ENCODE assay signal across 24 cellular contexts in the genomic region with DNA sequence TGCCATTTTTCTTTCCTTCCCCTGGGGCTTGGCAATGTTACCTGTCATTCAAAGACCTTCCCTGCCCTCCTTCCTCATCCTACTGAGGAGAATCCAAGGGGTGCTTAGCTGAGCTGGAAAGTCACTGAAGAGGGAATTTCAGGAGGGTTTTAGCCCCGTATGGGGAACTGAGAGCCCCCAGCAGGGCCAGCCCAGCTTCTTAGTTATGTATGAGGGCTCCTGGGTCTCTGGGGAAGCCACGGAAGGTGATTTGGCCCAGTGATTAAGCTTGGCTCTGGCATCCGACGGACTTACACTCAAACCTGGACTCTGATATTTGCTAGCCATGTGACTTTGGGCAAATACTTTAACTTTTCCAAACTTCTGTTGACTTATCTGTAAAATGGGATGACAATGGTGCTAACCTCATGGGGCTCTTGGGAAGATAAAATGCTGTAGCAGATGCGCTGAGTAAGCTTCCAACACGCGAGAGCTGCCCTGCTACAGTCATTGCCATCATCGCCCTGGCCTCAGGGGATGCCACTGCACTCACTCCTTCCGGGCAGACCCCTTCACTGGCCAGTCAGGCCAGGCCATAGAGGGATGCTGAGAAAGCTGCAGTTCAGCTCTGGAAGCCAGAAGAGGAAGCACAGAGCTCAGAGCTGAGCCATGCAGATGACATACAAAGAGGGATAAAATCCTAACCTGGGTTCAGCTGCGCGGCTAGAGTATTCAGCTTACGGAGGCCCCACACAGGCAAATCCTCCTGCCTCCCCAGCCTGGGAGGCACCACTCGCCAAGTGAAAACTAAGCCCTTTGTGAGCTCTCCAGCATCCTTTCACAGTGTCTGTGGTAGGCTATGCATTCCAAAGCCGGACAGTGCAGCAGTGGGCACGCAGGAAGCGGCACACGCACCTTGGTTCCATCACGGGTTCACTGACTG. TPM values are rescaled to one million over a fixed set of nuclear protein-coding genes. Genes with fewer than 3 reads are reported as not detected.
DNase-seq lines count a peak whose midpoint lies in the region; ATAC-seq, FAIRE-seq and TF ChIP-seq lines count a peak whose summit lies in the region.
"Had no signal": no experiment of that assay in that cellular context is flagged by ENCODE, and none has a peak within 500 bp of the region (broad histone marks: within the 10 kb centered on the region; RNA-seq: fewer than 3 reads in every experiment).

No MANE protein-coding gene starts in this region.

- H3K27me3 ChIP-seq in BLaER1, result no peaks in the 10 kb centered on the region
- no peaks in the 10 kb centered on the region for H3K27me3 ChIP-seq in CD4-positive, alpha-beta T cell (ENCODE audit: control insufficient read depth, insufficient read depth, low read length)
- no peaks in the 10 kb centered on the region for H3K27me3 ChIP-seq in WERI-Rb-1 (ENCODE audit: insufficient read depth, low read depth, severe bottlenecking)
- H3K27me3 ChIP-seq: body of pancreas, right atrium auricular region, transverse colon had no signal

- H3K4me3 Mint-ChIP-seq in CD4-positive, alpha-beta T cell, result no peak overlapping the region
- peak overlapping the region; percentile 51 for H3K4me3 Mint-ChIP-seq in memory B cell
- H3K4me3 Mint-ChIP-seq: activated naive CD8-positive, alpha-beta T cell treated with anti-CD3 and anti-CD28 coated beads, Interleukin-2, amount 10 ng/mL, durations not matched to agents 7 days and 5 days had no signal

- H3K4me1 Mint-ChIP-seq in CD4-positive, alpha-beta T cell (ENCODE audit: low read depth), result peaks cover 23% of the 10 kb centered on the region
- peaks cover 44% of the 10 kb centered on the region for H3K4me1 Mint-ChIP-seq in memory B cell

- no peaks in the 10 kb centered on the region for H3K27me3 Mint-ChIP-seq in CD4-positive, alpha-beta T cell
- no peaks in the 10 kb centered on the region for H3K27me3 Mint-ChIP-seq in memory B cell
- H3K27me3 Mint-ChIP-seq: activated naive CD8-positive, alpha-beta T cell treated with anti-CD3 and anti-CD28 coated beads, Interleukin-2, amount 10 ng/mL, durations not matched to agents 7 days and 5 days had no signal

- peaks cover 33% of the 10 kb centered on the region for H4K20me1 ChIP-seq in BLaER1

- no peaks in the 10 kb centered on the region for H3K9me3 Mint-ChIP-seq in CD4-positive, alpha-beta T cell
- H3K9me3 Mint-ChIP-seq in memory B cell, result no peaks in the 10 kb centered on the region
- H3K9me3 Mint-ChIP-seq: activated naive CD8-positive, alpha-beta T cell treated with anti-CD3 and anti-CD28 coated beads, Interleukin-2, amount 10 ng/mL, durations not matched to agents 7 days and 5 days had no signal

- peaks cover 36% of the 10 kb centered on the region; the same call in 1 of the 2 replicates for H3K36me3 ChIP-seq in BLaER1
- H3K36me3 ChIP-seq in WERI-Rb-1, result no peaks in the 10 kb centered on the region
- H3K36me3 ChIP-seq: right atrium auricular region, transverse colon had no signal

- H3K9me3 ChIP-seq in BLaER1 (peaks cover 1% of the 10 kb centered on the region), WERI-Rb-1 (ENCODE audit: severe bottlenecking) (peaks cover 6% of the 10 kb centered on the region)
- no peaks in the 10 kb centered on the region for H3K9me3 ChIP-seq in CD4-positive, alpha-beta T cell (ENCODE audit: control insufficient read depth, low read length)
- H3K9me3 ChIP-seq: body of pancreas, transverse colon had no signal

- no peak for FAIRE-seq in HTR-8/SVneo (lab: Jason Lieb, UNC)
- FAIRE-seq: colon, G401.6, K562 had no signal

- peak overlapping the region; percentile 41 for H3K4me2 ChIP-seq in BLaER1

- CTCF ChIA-PET in CD4-positive, alpha-beta T cell (lab: Charles Lee), result no interaction called here

- no peak for DNase-seq in CD4-positive, alpha-beta T cell
- DNase-seq in WERI-Rb-1 (peak; percentile 59), memory B cell (ENCODE audit: low spot score in 2 of 2) (no peak), HTR-8/SVneo (ENCODE audit: insufficient read length, low spot score) (no peak), RKO (ENCODE audit: low spot score) (no peak)
- DNase-seq in stimulated activated CD4-positive, alpha-beta T cell treated with anti-CD3 and anti-CD28 coated beads, Interleukin-12 subunit alpha, Interleukin-12 subunit beta, amount 100 ng/mL, for 4 hours, result no peak
- DNase-seq: activated naive CD8-positive, alpha-beta T cell treated with anti-CD3 and anti-CD28 coated beads, Interleukin-2, amount 10 ng/mL, durations not matched to agents 7 days and 5 days; body of pancreas; heart right ventricle; left ventricle myocardium superior; NCI-H187 treated with DMSO at 0.1 percent for 48 hours; NCI-H345; stimulated activated CD4-positive, alpha-beta T cell treated with anti-CD3 and anti-CD28 coated beads, Interleukin-15, amount 100 ng/mL, for 24 hours; stimulated activated naive CD4-positive, alpha-beta T cell; T-helper 9 cell; transverse colon had no signal

- H3K4me3 ChIP-seq in BLaER1 (no peak overlapping the region), WERI-Rb-1 (ENCODE audit: low read depth, low read length) (no peak overlapping the region)
- H3K4me3 ChIP-seq: body of pancreas, heart right ventricle, K562, right atrium auricular region, transverse colon had no signal

- no peak for TF ChIP-seq CTCF in CD4-positive, alpha-beta T cell (IDR thresholded peaks at IDR 0.05)
- TF ChIP-seq CTCF in WERI-Rb-1 (IDR thresholded peaks at IDR 0.05; ENCODE audit: low read depth, low read length), result no peak

- no peak for ATAC-seq in CD4-positive, alpha-beta T cell (ENCODE audit: poor library complexity)
- ATAC-seq in memory B cell (ENCODE audit: low read depth), result peak; percentile 31
- ATAC-seq in GM19463 (IDR thresholded peaks at IDR 0.05; ENCODE audit: unreplicated experiment), result no peak
- ATAC-seq: body of pancreas, heart right ventricle, K562, left ventricle myocardium superior, Panc1 had no signal

- H3K27ac Mint-ChIP-seq in CD4-positive, alpha-beta T cell, result peak overlapping the region; percentile 62
- H3K27ac Mint-ChIP-seq in memory B cell, result peak overlapping the region; percentile 40

- H3K36me3 Mint-ChIP-seq in CD4-positive, alpha-beta T cell (ENCODE audit: low read depth), result peaks cover 87% of the 10 kb centered on the region
- H3K36me3 Mint-ChIP-seq in memory B cell, result peaks cover 33% of the 10 kb centered on the region

- H3K9ac ChIP-seq in BLaER1, result no peak overlapping the region

- intact Hi-C loops in CD4-positive, alpha-beta T cell (cut with DNase I, micrococcal nuclease), result no loop called here

- POLR2A ChIA-PET in CD4-positive, alpha-beta T cell (lab: Charles Lee), result no interaction called here

- no peak overlapping the region for H3K27ac ChIP-seq in BLaER1
- H3K27ac ChIP-seq in CD4-positive, alpha-beta T cell (ENCODE audit: low read depth, low read length), result no peak overlapping the region
- no peak overlapping the region for H3K27ac ChIP-seq in WERI-Rb-1
- H3K27ac ChIP-seq: body of pancreas, heart right ventricle, right atrium auricular region, transverse colon had no signal

- H3K4me1 ChIP-seq in BLaER1, result peaks cover 12% of the 10 kb centered on the region
- H3K4me1 ChIP-seq: body of pancreas, right atrium auricular region, transverse colon had no signal

RNA-seq across cellular contexts. Expression of a gene that starts 44.8 kb away (rescaled TPM):
- total RNA-seq in CD4-positive, alpha-beta T cell, result under 1 TPM; 0.50 to 0.60 TPM
- total RNA-seq: osteocyte had no signal

RNA-seq across cellular contexts. Expression of a gene that starts 53.2 kb away (rescaled TPM):
- 100 to 1,000 TPM; 153 to 159 TPM for total RNA-seq in CD4-positive, alpha-beta T cell
- total RNA-seq: osteocyte had no signal
